25 cellular contexts compared by ENCODE assay signal in the genomic region with DNA sequence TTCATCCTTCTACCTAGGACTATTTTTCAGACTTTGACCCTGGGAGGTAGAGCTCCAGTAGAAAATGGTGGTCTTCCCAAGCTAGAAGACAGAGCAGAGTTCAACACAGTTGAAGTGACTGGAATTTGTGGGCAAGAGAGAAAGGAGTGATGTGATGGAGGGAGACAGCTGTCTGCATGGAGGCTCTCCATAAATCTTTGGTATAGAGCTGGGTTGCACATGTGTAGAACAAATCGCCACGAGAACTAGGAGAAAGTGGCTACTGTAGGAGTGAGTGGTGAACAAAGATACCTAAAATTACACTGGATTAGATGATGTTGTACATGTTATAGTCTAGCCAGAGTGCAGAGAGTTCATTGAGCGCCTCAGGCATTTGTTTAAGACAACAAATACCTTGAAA.
"Had no signal": no experiment of that assay in that cellular context is flagged by ENCODE, and none has a peak within 500 bp of the region (broad histone marks: within the 10 kb centered on the region; RNA-seq: fewer than 3 reads in every experiment).

No MANE protein-coding gene starts in this region.

- ATAC-seq: heart left ventricle; left colon; left lung; naive thymus-derived CD8-positive, alpha-beta T cell; right lobe of liver; stimulated activated memory B cell treated with anti-CD40 and anti-IgM and Interleukin-4, amounts not matched to agents 10 μg/mL and 1 μg/mL and 100 μg/mL, for 72 hours; stimulated activated naive CD8-positive, alpha-beta T cell treated with anti-CD3 and anti-CD28 coated beads, Interleukin-15, amount 100 ng/mL, for 72 hours had no signal

- H3K4me3 Mint-ChIP-seq: immature natural killer cell; mesothelial cell of epicardium; naive thymus-derived CD8-positive, alpha-beta T cell; stimulated activated memory B cell treated with anti-CD40 and anti-IgM and Interleukin-4, amounts not matched to agents 10 μg/mL and 1 μg/mL and 100 μg/mL, for 72 hours; stimulated activated naive CD8-positive, alpha-beta T cell treated with anti-CD3 and anti-CD28 coated beads, Interleukin-15, amount 100 ng/mL, for 72 hours; type B pancreatic cell had no signal

- H3K4me1 Mint-ChIP-seq: immature natural killer cell; naive thymus-derived CD8-positive, alpha-beta T cell; stimulated activated memory B cell treated with anti-CD40 and anti-IgM and Interleukin-4, amounts not matched to agents 10 μg/mL and 1 μg/mL and 100 μg/mL, for 72 hours; stimulated activated naive CD8-positive, alpha-beta T cell treated with anti-CD3 and anti-CD28 coated beads, Interleukin-15, amount 100 ng/mL, for 72 hours had no signal

- H3K27ac Mint-ChIP-seq: immature natural killer cell; mesothelial cell of epicardium; progenitor cell of endocrine pancreas; stimulated activated memory B cell treated with anti-CD40 and anti-IgM and Interleukin-4, amounts not matched to agents 10 μg/mL and 1 μg/mL and 100 μg/mL, for 72 hours; stimulated activated naive CD8-positive, alpha-beta T cell treated with anti-CD3 and anti-CD28 coated beads, Interleukin-15, amount 100 ng/mL, for 72 hours; type B pancreatic cell had no signal

- H3K36me3 ChIP-seq: left lung, ovary, right atrium auricular region, right lobe of liver had no signal

- H3K27me3 Mint-ChIP-seq: naive thymus-derived CD8-positive, alpha-beta T cell; stimulated activated memory B cell treated with anti-CD40 and anti-IgM and Interleukin-4, amounts not matched to agents 10 μg/mL and 1 μg/mL and 100 μg/mL, for 72 hours; stimulated activated naive CD8-positive, alpha-beta T cell treated with anti-CD3 and anti-CD28 coated beads, Interleukin-15, amount 100 ng/mL, for 72 hours had no signal

- H3K4me1 ChIP-seq: left lung, right lobe of liver, spleen, tibial nerve, vagina had no signal

- H3K4me3 ChIP-seq: heart left ventricle, left lung, lung, ovary, right atrium auricular region, right lobe of liver, spleen, tibial nerve, vagina had no signal

- H3K9me3 Mint-ChIP-seq: immature natural killer cell; mesothelial cell of epicardium; naive thymus-derived CD8-positive, alpha-beta T cell; stimulated activated memory B cell treated with anti-CD40 and anti-IgM and Interleukin-4, amounts not matched to agents 10 μg/mL and 1 μg/mL and 100 μg/mL, for 72 hours; stimulated activated naive CD8-positive, alpha-beta T cell treated with anti-CD3 and anti-CD28 coated beads, Interleukin-15, amount 100 ng/mL, for 72 hours; type B pancreatic cell had no signal

- H3K27ac ChIP-seq: heart left ventricle, left lung, ovary, right atrium auricular region, right lobe of liver, spleen, tibial nerve, vagina had no signal

- H3K9me3 ChIP-seq: heart left ventricle, left lung, ovary, right atrium auricular region, right lobe of liver, spleen, vagina had no signal

- H3K27me3 ChIP-seq: heart left ventricle, left lung, ovary, right atrium auricular region, right lobe of liver, spleen, tibial nerve, vagina had no signal

- DNase-seq: heart left ventricle; hypothalamus; immature natural killer cell; kidney; left colon; left lung; mesendoderm; naive thymus-derived CD8-positive, alpha-beta T cell; ovary; right lobe of liver; small intestine; spleen; stimulated activated CD4-positive, alpha-beta T cell treated with anti-CD3 and anti-CD28 coated beads, Interleukin-4, amount 100 ng/mL, for 4 hours; stimulated activated CD8-positive, alpha-beta memory T cell treated with anti-CD3 and anti-CD28 coated beads, Interleukin-4, amount 100 ng/mL, for 48 hours; stimulated activated naive CD4-positive, alpha-beta T cell treated with Interleukin-2 at 50 U/mL for 16 hours; stimulated activated naive CD8-positive, alpha-beta T cell treated with anti-CD3 and anti-CD28 coated beads, Interleukin-15, amount 100 ng/mL, for 72 hours; substantia nigra had no signal
